12 cellular contexts compared by ENCODE assay signal in the genomic region with DNA sequence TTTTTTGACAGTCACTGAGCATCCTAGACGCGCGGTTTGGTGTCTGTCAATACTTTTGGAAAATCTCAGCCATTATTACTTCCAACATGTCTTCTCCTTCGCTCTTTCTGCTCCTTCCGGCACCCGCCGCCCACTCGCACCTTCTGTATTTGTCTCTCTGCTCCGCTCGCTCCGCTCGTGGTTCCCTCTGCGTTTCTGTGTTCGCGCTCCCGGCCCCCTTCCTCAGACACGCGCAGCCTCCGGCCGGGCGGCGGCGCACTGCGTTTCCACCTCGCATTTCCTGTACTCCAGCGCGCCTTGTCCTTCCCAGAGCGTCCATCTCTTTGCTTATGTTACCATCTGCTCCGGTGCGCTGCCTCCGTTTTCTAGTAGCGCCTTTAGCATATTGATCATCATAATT. TPM values are rescaled to one million over a fixed set of nuclear protein-coding genes. Genes with fewer than 3 reads are reported as not detected.
A peak's percentile ranks its signal among the peaks of the same experiment; 100 is the strongest.
DNase-seq lines count a peak whose midpoint lies in the region; ATAC-seq and TF ChIP-seq lines count a peak whose summit lies in the region.
"Had no signal": no experiment of that assay in that cellular context is flagged by ENCODE, and none has a peak within 500 bp of the region (broad histone marks: within the 10 kb centered on the region; RNA-seq: fewer than 3 reads in every experiment).

No MANE protein-coding gene starts in this region.

- H3K4me1 Mint-ChIP-seq in CD8-positive, alpha-beta T cell (ENCODE audit: low read depth), result peaks cover 2% of the 10 kb centered on the region
- H3K4me1 Mint-ChIP-seq: IgD-negative memory B cell had no signal

- H3K4me3 Mint-ChIP-seq in CD8-positive, alpha-beta T cell, result peak overlapping the region; percentile 79

- H3K9me3 Mint-ChIP-seq in CD8-positive, alpha-beta T cell, result no peaks in the 10 kb centered on the region

- H3K4me1 ChIP-seq in CD8-positive, alpha-beta T cell (ENCODE audit: insufficient read depth, low read length), result no peaks in the 10 kb centered on the region
- H3K4me1 ChIP-seq in adipocyte (ENCODE audit: control insufficient read depth, insufficient read depth, low read length), result no peaks in the 10 kb centered on the region

- no peaks in the 10 kb centered on the region for H3K36me3 Mint-ChIP-seq in CD8-positive, alpha-beta T cell
- H3K36me3 Mint-ChIP-seq: IgD-negative memory B cell had no signal

- no peak overlapping the region for H3K27ac ChIP-seq in CD8-positive, alpha-beta T cell (ENCODE audit: low read depth, low read length)

- no peaks in the 10 kb centered on the region for H3K9me3 ChIP-seq in CD8-positive, alpha-beta T cell (ENCODE audit: low read length)
- H3K9me3 ChIP-seq in adipocyte (ENCODE audit: control insufficient read depth, low read length) (peaks cover 4% of the 10 kb centered on the region), MG63 (no peaks in the 10 kb centered on the region)

- no peak overlapping the region for H3K9ac ChIP-seq in adipocyte (ENCODE audit: low read length)

- H3K27ac Mint-ChIP-seq in CD8-positive, alpha-beta T cell, result peak overlapping the region; percentile 74
- H3K27ac Mint-ChIP-seq: IgD-negative memory B cell had no signal

- ATAC-seq in CD8-positive, alpha-beta T cell, result no peak

- TF ChIP-seq CTCF in CD8-positive, alpha-beta T cell (IDR thresholded peaks at IDR 0.05), result no peak

- no peaks in the 10 kb centered on the region for H3K27me3 ChIP-seq in CD8-positive, alpha-beta T cell (ENCODE audit: insufficient read depth, low read length)
- H3K27me3 ChIP-seq in adipocyte (replicated peaks; ENCODE audit: control insufficient read depth, insufficient read depth, low read length) (peaks cover 23% of the 10 kb centered on the region), MG63 (no peaks in the 10 kb centered on the region)

- intact Hi-C loops in CD8-positive, alpha-beta T cell (cut with DNase I, micrococcal nuclease), result no loop called here

- peaks cover 16% of the 10 kb centered on the region for H3K27me3 Mint-ChIP-seq in CD8-positive, alpha-beta T cell (ENCODE audit: low read depth)

- H3K4me3 ChIP-seq in CD8-positive, alpha-beta T cell (ENCODE audit: low read depth, low read length), result no peak overlapping the region
- no peak overlapping the region for H3K4me3 ChIP-seq in adipocyte (ENCODE audit: low read length)
- no peak overlapping the region for H3K4me3 ChIP-seq in MG63

- H3K36me3 ChIP-seq in CD8-positive, alpha-beta T cell (ENCODE audit: insufficient read depth, low read length), result no peaks in the 10 kb centered on the region
- no peaks in the 10 kb centered on the region for H3K36me3 ChIP-seq in adipocyte (ENCODE audit: control insufficient read depth, insufficient read depth, low read length, severe bottlenecking)
- no peaks in the 10 kb centered on the region for H3K36me3 ChIP-seq in MG63

- POLR2A ChIA-PET in CD8-positive, alpha-beta T cell (lab: Charles Lee), result no interaction called here

- CTCF ChIA-PET in CD8-positive, alpha-beta T cell (lab: Charles Lee), result no interaction called here

- peak in 2 of 7 experiments; percentile 32 to 62 for DNase-seq in CD8-positive, alpha-beta T cell
- peak; percentile 10 for DNase-seq in activated CD4-positive, alpha-beta T cell treated with anti-CD3 and anti-CD28 coated beads, Interleukin-2, amount 50 U/mL, for 1 hour
- DNase-seq in adipocyte (ENCODE audit: low read depth) (peak; percentile 25), LoVo (ENCODE audit: low spot score) (no peak), MG63 (no peak), NCI-H2171 (lab: John Stamatoyannopoulos, UW) (no peak), C1 segment of cervical spinal cord (lab: John Stamatoyannopoulos, UW) (no peak)
- DNase-seq in stimulated activated CD4-positive, alpha-beta T cell treated with anti-CD3 and anti-CD28 coated beads, Interleukin-1b, Interleukin-23, amount 100 ng/mL, for 4 hours (ENCODE audit: low read depth in 2 of 2), result peak; percentile 9 to 13
- DNase-seq: dermis blood vessel endothelial cell, NCI-H1694 treated with DMSO at 0.1 percent for 48 hours, NCI-H748 treated with DMSO at 0.1 percent for 48 hours had no signal

RNA-seq across cellular contexts. Expression of gene PDE6B, which starts 21.1 kb away (rescaled TPM):
- total RNA-seq in CD8-positive, alpha-beta T cell, result 10 to 100 TPM; 10.3 to 10.4 TPM
- total RNA-seq in MG63 (2014; rRNA removed; shearing (Covaris generic); ENCODE audit: low replicate concordance), result 0.10 TPM in 1 of 2 replicates, not detected in the other

RNA-seq across cellular contexts. Expression of gene ATP5ME, which starts 27.6 kb away (rescaled TPM):
- 100 to 1,000 TPM; 113 to 114 TPM for total RNA-seq in CD8-positive, alpha-beta T cell
- total RNA-seq in MG63 (2014; rRNA removed; shearing (Covaris generic); ENCODE audit: low replicate concordance), result 183 TPM in 1 of 2 replicates, not detected in the other

RNA-seq across cellular contexts. Expression of gene MYL5, which starts 27.9 kb away (rescaled TPM):
- total RNA-seq in CD8-positive, alpha-beta T cell, result 10 to 100 TPM; 27.2 to 28.7 TPM
- 1.2 TPM in 1 of 2 replicates, not detected in the other for total RNA-seq in MG63 (2014; rRNA removed; shearing (Covaris generic); ENCODE audit: low replicate concordance)

RNA-seq across cellular contexts. Expression of gene SLC49A3, which starts 42.5 kb away (rescaled TPM):
- total RNA-seq in CD8-positive, alpha-beta T cell, result under 1 TPM; 0.69 to 0.73 TPM
- total RNA-seq in MG63 (2014; rRNA removed; shearing (Covaris generic); ENCODE audit: low replicate concordance), result 0.49 TPM in 1 of 2 replicates, not detected in the other

RNA-seq across cellular contexts. Expression of gene PCGF3, which starts 59.2 kb away (rescaled TPM):
- 10 to 100 TPM; 39.1 to 39.5 TPM for total RNA-seq in CD8-positive, alpha-beta T cell
- 9.9 and 25.5 TPM in 2 replicates for total RNA-seq in MG63 (2014; rRNA removed; shearing (Covaris generic); ENCODE audit: low replicate concordance)

Comparison
In these comparisons a context has a peak if more than half of its experiments do, and no peak if none do; other contexts are left out.
1. DNase-seq: peak in activated CD4-positive, alpha-beta T cell treated with anti-CD3 and anti-CD28 coated beads, Interleukin-2, amount 50 U/mL, for 1 hour (single experiment), adipocyte (single experiment) and stimulated activated CD4-positive, alpha-beta T cell treated with anti-CD3 and anti-CD28 coated beads, Interleukin-1b, Interleukin-23, amount 100 ng/mL, for 4 hours (2 of 2); none in LoVo (single experiment), MG63 (single experiment), NCI-H2171 (single experiment) and C1 segment of cervical spinal cord (0 of 14).
2. RNA of gene PDE6B, which starts 21.1 kb away (total RNA-seq): 10.3 to 10.4 TPM in CD8-positive, alpha-beta T cell; 0.10 TPM in MG63; every median in the first group is over 10 times any median in the second.
3. RNA of gene MYL5, which starts 27.9 kb away (total RNA-seq): 27.2 to 28.7 TPM in CD8-positive, alpha-beta T cell; 1.2 TPM in MG63; every median in the first group is over 10 times any median in the second.